Comparison of ENCODE assay signal across 1 cellular context in the genomic region with DNA sequence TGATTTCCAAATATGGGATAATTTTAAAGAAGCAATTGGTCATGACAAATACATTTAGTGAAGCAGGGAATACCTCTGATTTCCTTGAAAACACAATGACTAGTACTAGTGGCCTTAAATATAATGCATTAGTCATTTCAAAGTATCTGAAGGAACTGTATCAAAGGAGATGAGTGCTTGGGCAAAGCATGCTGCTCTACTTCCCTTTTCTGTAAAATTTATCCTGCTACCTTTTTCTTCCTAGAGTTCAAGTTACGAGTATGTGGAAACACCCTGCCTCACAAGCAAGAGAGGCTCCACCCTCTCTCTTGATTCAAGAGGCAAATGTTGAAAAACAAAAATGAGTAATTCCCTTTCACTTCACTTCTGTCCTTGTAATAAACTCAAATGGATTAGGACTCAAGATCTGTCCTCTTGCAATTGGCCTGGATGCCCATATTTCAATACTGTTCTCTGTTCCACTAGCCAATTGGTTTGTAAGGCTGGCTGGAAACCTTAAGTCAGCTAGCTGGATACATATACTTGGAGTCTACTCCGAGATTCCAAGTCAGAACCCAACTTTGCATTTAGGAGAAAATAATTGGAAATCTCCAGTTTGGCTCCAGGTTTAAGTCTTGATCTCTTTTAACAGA.
TF ChIP-seq lines count a peak whose summit lies in the region.

No MANE protein-coding gene starts in this region.

TF ChIP-seq in HCT116, 20 proteins besides CTCF, POLR2A, EP300 and RAD21 (continued from another document):
- TF ChIP-seq, protein P1, sequence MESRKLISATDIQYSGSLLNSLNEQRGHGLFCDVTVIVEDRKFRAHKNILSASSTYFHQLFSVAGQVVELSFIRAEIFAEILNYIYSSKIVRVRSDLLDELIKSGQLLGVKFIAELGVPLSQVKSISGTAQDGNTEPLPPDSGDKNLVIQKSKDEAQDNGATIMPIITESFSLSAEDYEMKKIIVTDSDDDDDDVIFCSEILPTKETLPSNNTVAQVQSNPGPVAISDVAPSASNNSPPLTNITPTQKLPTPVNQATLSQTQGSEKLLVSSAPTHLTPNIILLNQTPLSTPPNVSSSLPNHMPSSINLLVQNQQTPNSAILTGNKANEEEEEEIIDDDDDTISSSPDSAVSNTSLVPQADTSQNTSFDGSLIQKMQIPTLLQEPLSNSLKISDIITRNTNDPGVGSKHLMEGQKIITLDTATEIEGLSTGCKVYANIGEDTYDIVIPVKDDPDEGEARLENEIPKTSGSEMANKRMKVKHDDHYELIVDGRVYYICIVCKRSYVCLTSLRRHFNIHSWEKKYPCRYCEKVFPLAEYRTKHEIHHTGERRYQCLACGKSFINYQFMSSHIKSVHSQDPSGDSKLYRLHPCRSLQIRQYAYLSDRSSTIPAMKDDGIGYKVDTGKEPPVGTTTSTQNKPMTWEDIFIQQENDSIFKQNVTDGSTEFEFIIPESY (IDR thresholded peaks at IDR 0.05; ENCODE audit: extremely low read depth, insufficient replicate concordance, low read length), result no peak
- peak; percentile 16; the same call in 1 of the 2 replicates for TF ChIP-seq ELF1 (IDR thresholded peaks at IDR 0.05; ENCODE audit: borderline replicate concordance, low read depth)
- TF ChIP-seq, protein P2, sequence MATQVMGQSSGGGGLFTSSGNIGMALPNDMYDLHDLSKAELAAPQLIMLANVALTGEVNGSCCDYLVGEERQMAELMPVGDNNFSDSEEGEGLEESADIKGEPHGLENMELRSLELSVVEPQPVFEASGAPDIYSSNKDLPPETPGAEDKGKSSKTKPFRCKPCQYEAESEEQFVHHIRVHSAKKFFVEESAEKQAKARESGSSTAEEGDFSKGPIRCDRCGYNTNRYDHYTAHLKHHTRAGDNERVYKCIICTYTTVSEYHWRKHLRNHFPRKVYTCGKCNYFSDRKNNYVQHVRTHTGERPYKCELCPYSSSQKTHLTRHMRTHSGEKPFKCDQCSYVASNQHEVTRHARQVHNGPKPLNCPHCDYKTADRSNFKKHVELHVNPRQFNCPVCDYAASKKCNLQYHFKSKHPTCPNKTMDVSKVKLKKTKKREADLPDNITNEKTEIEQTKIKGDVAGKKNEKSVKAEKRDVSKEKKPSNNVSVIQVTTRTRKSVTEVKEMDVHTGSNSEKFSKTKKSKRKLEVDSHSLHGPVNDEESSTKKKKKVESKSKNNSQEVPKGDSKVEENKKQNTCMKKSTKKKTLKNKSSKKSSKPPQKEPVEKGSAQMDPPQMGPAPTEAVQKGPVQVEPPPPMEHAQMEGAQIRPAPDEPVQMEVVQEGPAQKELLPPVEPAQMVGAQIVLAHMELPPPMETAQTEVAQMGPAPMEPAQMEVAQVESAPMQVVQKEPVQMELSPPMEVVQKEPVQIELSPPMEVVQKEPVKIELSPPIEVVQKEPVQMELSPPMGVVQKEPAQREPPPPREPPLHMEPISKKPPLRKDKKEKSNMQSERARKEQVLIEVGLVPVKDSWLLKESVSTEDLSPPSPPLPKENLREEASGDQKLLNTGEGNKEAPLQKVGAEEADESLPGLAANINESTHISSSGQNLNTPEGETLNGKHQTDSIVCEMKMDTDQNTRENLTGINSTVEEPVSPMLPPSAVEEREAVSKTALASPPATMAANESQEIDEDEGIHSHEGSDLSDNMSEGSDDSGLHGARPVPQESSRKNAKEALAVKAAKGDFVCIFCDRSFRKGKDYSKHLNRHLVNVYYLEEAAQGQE (IDR thresholded peaks at IDR 0.05; ENCODE audit: low read depth), result no peak
- TF ChIP-seq JUND (IDR thresholded peaks at IDR 0.05), result peak; percentile 57; the same call in 1 of the 2 replicates
- peak; percentile 51 for TF ChIP-seq SRF (IDR thresholded peaks at IDR 0.05; ENCODE audit: low read depth)
- TF ChIP-seq CBX3 (IDR thresholded peaks at IDR 0.05; ENCODE audit: low read depth), result peak; percentile 57; the same call in 1 of the 2 replicates
- peak; percentile 69 for TF ChIP-seq SP1 (IDR thresholded peaks at IDR 0.05; ENCODE audit: low read depth)
